10 cellular contexts compared by ENCODE assay signal in the genomic region with DNA sequence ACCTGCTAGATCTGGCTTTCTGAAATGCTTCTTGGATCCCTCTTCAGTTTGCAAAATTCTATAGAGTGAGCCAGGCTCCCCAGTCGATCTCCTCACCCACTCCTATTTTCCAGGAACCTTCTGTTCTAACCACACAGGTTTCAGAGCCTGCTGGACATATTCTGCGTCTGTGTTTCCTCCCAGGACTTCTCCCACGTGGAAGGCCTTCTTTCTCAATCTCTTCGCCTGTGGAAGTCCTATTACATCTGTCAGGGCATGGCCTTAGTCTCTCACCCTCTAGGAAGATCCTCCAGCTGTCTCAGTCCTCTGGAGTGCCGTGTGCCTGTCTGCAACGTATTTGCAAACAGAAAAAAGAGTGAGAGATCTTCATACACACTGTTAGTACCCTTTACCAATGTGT. TPM values are rescaled to one million over a fixed set of nuclear protein-coding genes. Genes with fewer than 3 reads are reported as not detected.
DNase-seq lines count a peak whose midpoint lies in the region; TF ChIP-seq lines count a peak whose summit lies in the region.
"Had no signal": no experiment of that assay in that cellular context is flagged by ENCODE, and none has a peak within 500 bp of the region (broad histone marks: within the 10 kb centered on the region; RNA-seq: fewer than 3 reads in every experiment).

No MANE protein-coding gene starts in this region.

- intact Hi-C loops in transverse colon (cut with DNase I; ENCODE audit: low total_unique reads): no loop called here

- peak; percentile 34 for TF ChIP-seq EP300 in transverse colon (IDR thresholded peaks at IDR 0.05; ENCODE audit: low read depth)

- TF ChIP-seq POLR2A in transverse colon (IDR thresholded peaks at IDR 0.05): no peak

- H3K27ac Mint-ChIP-seq in chondrocyte (ENCODE audit: unreplicated experiment): peak overlapping the region; percentile 73

- H3K9me3 ChIP-seq in mesodermal cell (ENCODE audit: control insufficient read depth, low read length) (no peaks in the 10 kb centered on the region), transverse colon (no peaks in the 10 kb centered on the region)

- no peak overlapping the region for H3K4me3 Mint-ChIP-seq in chondrocyte (ENCODE audit: unreplicated experiment)

- H3K36me3 ChIP-seq in mesodermal cell (ENCODE audit: control insufficient read depth, insufficient read depth, low read length) (peaks cover 7% of the 10 kb centered on the region), transverse colon (no peaks in the 10 kb centered on the region)

- no peaks in the 10 kb centered on the region for H3K9me3 Mint-ChIP-seq in chondrocyte (ENCODE audit: low read depth)

- H3K4me1 ChIP-seq in mesodermal cell (ENCODE audit: control insufficient read depth, insufficient read depth, low read length, poor library complexity, severe bottlenecking) (no peaks in the 10 kb centered on the region), transverse colon (peaks cover 15 to 34% (median 25%) of the 10 kb centered on the region in 4 donors)

- no peaks in the 10 kb centered on the region for H3K27me3 Mint-ChIP-seq in chondrocyte (ENCODE audit: low read depth)

- H3K27ac ChIP-seq in mesodermal cell (ENCODE audit: low read depth, low read length, severe bottlenecking): peak overlapping the region; percentile 2
- H3K27ac ChIP-seq in transverse colon: peak overlapping the region; percentile 87 to 96 (median 92)

- peaks cover 1% of the 10 kb centered on the region for H3K36me3 Mint-ChIP-seq in chondrocyte (ENCODE audit: low read depth)

- no peaks in the 10 kb centered on the region for H3K27me3 ChIP-seq in transverse colon

- TF ChIP-seq CTCF in chondrocyte (IDR thresholded peaks at IDR 0.05) (no peak), transverse colon (IDR thresholded peaks at IDR 0.05) (no peak)

- H3K4me3 ChIP-seq in mesodermal cell (ENCODE audit: extremely low read depth, insufficient read depth, low read length, poor library complexity, severe bottlenecking) (no peak overlapping the region), transverse colon (no peak overlapping the region)

- H3K4me1 Mint-ChIP-seq in chondrocyte (ENCODE audit: low read depth): peaks cover 43% of the 10 kb centered on the region

- peak; percentile 47 for DNase-seq in activated CD8-positive, alpha-beta memory T cell treated with anti-CD3 and anti-CD28 coated beads for 24 hours
- DNase-seq in activated CD8-positive, alpha-beta memory T cell treated with anti-CD3 and anti-CD28 coated beads, Interleukin-2, amount 50 U/mL, for 4 hours: no peak
- DNase-seq in chondrocyte (ENCODE audit: low spot score) (no peak), transverse colon (no peak), epidermal melanocyte (ENCODE audit: insufficient read length, low spot score) (no peak), retina (no peak), NCI-H2227 treated with DMSO at 0.1 percent for 48 hours (lab: John Stamatoyannopoulos, UW) (no peak)
- DNase-seq: activated effector memory CD4-positive, alpha-beta T cell treated with Interleukin-2 at 50 U/mL for 16 hours; kidney had no signal

- in situ Hi-C loops in transverse colon (cut with MboI; ENCODE audit: low pct_ligation_motif_present in 1 of 4, low pct_unique_long_range_greater_than_20kb in 1 of 4, low sequenced_read_pairs in 3 of 4): no loop called here

- 76% methylated on average over 4 to 6 of the region's 6 CpGs for WGBS in mesodermal cell (ENCODE audit: insufficient coverage in 2 of 2), 2 experiments
- WGBS in transverse colon (ENCODE audit: low coverage in 1 of 2), 2 donors: 45 to 53% methylated on average over 5 to 6 of the region's 6 CpGs

RNA-seq across cellular contexts. Expression of a gene that starts 1.7 kb away (rescaled TPM):
- total RNA-seq in chondrocyte (10.2 to 32.8 TPM (median 31.3 TPM) in 3 replicates), transverse colon (100 to 1,000 TPM in 1 of 4 donors, 10 to 100 TPM in 3; 33.3 to 109 (median 66.9) TPM)
- polyA plus RNA-seq in mesodermal cell (2013, experiment 1 of 2): 25.0 TPM
- 15.7 TPM for polyA plus RNA-seq in mesodermal cell (2013, experiment 2 of 2)

RNA-seq across cellular contexts. Expression of a gene that starts 39.8 kb away (rescaled TPM):
- 44.5 to 58.1 TPM (median 50.4 TPM) in 3 replicates for total RNA-seq in chondrocyte
- polyA plus RNA-seq in mesodermal cell (2013, experiment 1 of 2): 56.1 TPM
- 56.7 TPM for polyA plus RNA-seq in mesodermal cell (2013, experiment 2 of 2)
- total RNA-seq in transverse colon: 100 to 1,000 TPM in 1 of 4 donors, 10 to 100 TPM in 3; 52.3 to 146 (median 77.0) TPM
